ENCODE assay signal across 12 cellular contexts in genomic region chr6:71346034-71346680, GRCh38.
"Had no signal": no experiment of that assay in that cellular context is flagged by ENCODE, and none has a peak within 500 bp of the region (broad histone marks: within the 10 kb centered on the region; RNA-seq: fewer than 3 reads in every experiment).

No MANE protein-coding gene starts in this region.

- H3K27ac Mint-ChIP-seq: immature natural killer cell, type B pancreatic cell had no signal

- H3K9me3 Mint-ChIP-seq: activated naive CD4-positive, alpha-beta T cell treated with anti-CD3 and anti-CD28 coated beads, Interleukin-2, amount 50 U/mL, for 72 hours; activated T-cell treated with anti-CD3 and anti-CD28 coated beads, Interleukin-2, amount 50 U/mL, for 4 hours; immature natural killer cell; naive B cell; type B pancreatic cell had no signal

- H3K27me3 Mint-ChIP-seq: naive B cell had no signal

- H3K4me3 Mint-ChIP-seq: activated T-cell treated with anti-CD3 and anti-CD28 coated beads, Interleukin-2, amount 50 U/mL, for 4 hours; immature natural killer cell; naive B cell; type B pancreatic cell had no signal

- H3K4me1 Mint-ChIP-seq: immature natural killer cell had no signal

- DNase-seq: activated effector memory CD4-positive, alpha-beta T cell treated with anti-CD3 and anti-CD28 coated beads, Interleukin-2, amount 50 U/mL, for 16 hours; activated T-cell treated with anti-CD3 and anti-CD28 coated beads, Interleukin-2, amount 50 U/mL, for 4 hours; brain microvascular endothelial cell; cerebellar nuclear complex; immature natural killer cell; lower lobe of right lung; naive B cell; stimulated activated CD4-positive, alpha-beta T cell treated with anti-CD3 and anti-CD28 coated beads, Interleukin-15, amount 100 ng/mL, for 24 hours; T-helper 2 cell had no signal

- H3K27ac ChIP-seq: brain microvascular endothelial cell, lower lobe of right lung, neutrophil had no signal

- H3K36me3 Mint-ChIP-seq: activated naive CD4-positive, alpha-beta T cell treated with anti-CD3 and anti-CD28 coated beads, Interleukin-2, amount 50 U/mL, for 72 hours; immature natural killer cell; naive B cell had no signal

- ATAC-seq: activated naive CD4-positive, alpha-beta T cell treated with anti-CD3 and anti-CD28 coated beads, Interleukin-2, amount 50 U/mL, for 72 hours; activated T-cell treated with anti-CD3 and anti-CD28 coated beads, Interleukin-2, amount 50 U/mL, for 4 hours had no signal
